In genomic region chr1:119653839-119654170, GRCh38 we compare ENCODE assay signal across 23 cellular contexts. TPM values are rescaled to one million over a fixed set of nuclear protein-coding genes. Genes with fewer than 3 reads are reported as not detected.
DNase-seq lines count a peak whose midpoint lies in the region; ATAC-seq and TF ChIP-seq lines count a peak whose summit lies in the region.
"Had no signal": no experiment of that assay in that cellular context is flagged by ENCODE, and none has a peak within 500 bp of the region (broad histone marks: within the 10 kb centered on the region; RNA-seq: fewer than 3 reads in every experiment).

No MANE protein-coding gene starts in this region.

- H3K9ac ChIP-seq in mesendoderm (ENCODE audit: low read length) = no peak overlapping the region

- peak overlapping the region in 1 of 2 donors; percentile 45 for H3K27ac ChIP-seq in right atrium auricular region
- no peak overlapping the region for H3K27ac ChIP-seq in mesendoderm (ENCODE audit: low read depth, low read length)

- H3K56ac ChIP-seq in mesendoderm (ENCODE audit: low read length) = no peak overlapping the region

- no peaks in the 10 kb centered on the region for H3K27me3 ChIP-seq in right atrium auricular region
- no peaks in the 10 kb centered on the region for H3K27me3 ChIP-seq in mesendoderm (ENCODE audit: insufficient read depth, low read length, poor library complexity)
- H3K27me3 ChIP-seq: adrenal gland had no signal

- peak; percentile 30 for ATAC-seq in Right ventricle myocardium superior (ENCODE audit: poor library complexity)
- ATAC-seq in natural killer cell treated with Interleukin-12 subunit alpha and Interleukin-12 subunit beta and Interleukin-15 and Interleukin-18, amount 100 ng/mL, for 72 hours = no peak
- ATAC-seq in GM21619 (IDR thresholded peaks at IDR 0.05; ENCODE audit: unreplicated experiment) = no peak
- ATAC-seq: effector memory CD8-positive, alpha-beta T cell had no signal

- H3K23ac ChIP-seq in mesendoderm (ENCODE audit: low read length) = no peak overlapping the region

- no peak overlapping the region for H4K5ac ChIP-seq in mesendoderm (ENCODE audit: low read length)

- no peaks in the 10 kb centered on the region for H3K9me3 Mint-ChIP-seq in nephron
- no peaks in the 10 kb centered on the region for H3K9me3 Mint-ChIP-seq in natural killer cell treated with Interleukin-12 subunit alpha and Interleukin-12 subunit beta and Interleukin-15 and Interleukin-18, amount 100 ng/mL, for 72 hours
- H3K9me3 Mint-ChIP-seq: central memory CD8-positive, alpha-beta T cell; effector memory CD8-positive, alpha-beta T cell; neural crest cell had no signal

- peaks cover 20% of the 10 kb centered on the region for H3K4me1 Mint-ChIP-seq in nephron
- no peaks in the 10 kb centered on the region for H3K4me1 Mint-ChIP-seq in natural killer cell treated with Interleukin-12 subunit alpha and Interleukin-12 subunit beta and Interleukin-15 and Interleukin-18, amount 100 ng/mL, for 72 hours (ENCODE audit: low read depth in 2 of 2)
- H3K4me1 Mint-ChIP-seq: central memory CD8-positive, alpha-beta T cell had no signal

- no peak overlapping the region for H3K4me3 ChIP-seq in right atrium auricular region
- H3K4me3 ChIP-seq in fibroblast of mammary gland (ENCODE audit: control insufficient read depth, low read depth, low read length) = no peak overlapping the region
- H3K4me3 ChIP-seq in mesendoderm (ENCODE audit: low read length) = no peak overlapping the region
- H3K4me3 ChIP-seq: adrenal gland, MG63 had no signal

- no peaks in the 10 kb centered on the region for H3K36me3 Mint-ChIP-seq in nephron (ENCODE audit: low read depth)
- no peaks in the 10 kb centered on the region for H3K36me3 Mint-ChIP-seq in natural killer cell treated with Interleukin-12 subunit alpha and Interleukin-12 subunit beta and Interleukin-15 and Interleukin-18, amount 100 ng/mL, for 72 hours

- H4K8ac ChIP-seq in mesendoderm (ENCODE audit: low read depth, low read length) = no peak overlapping the region

- no peak overlapping the region for H2BK120ac ChIP-seq in mesendoderm (ENCODE audit: low read depth, low read length)

- no peaks in the 10 kb centered on the region for H3K79me1 ChIP-seq in mesendoderm (ENCODE audit: low read length)

- H3K79me2 ChIP-seq in mesendoderm (ENCODE audit: control insufficient read depth, insufficient read depth, low read length) = no peaks in the 10 kb centered on the region

- DNase-seq in Right ventricle myocardium superior (no peak), right atrium auricular region (ENCODE audit: low spot score) (no peak), fibroblast of mammary gland (ENCODE audit: low read depth) (peak; percentile 57), mesendoderm (no peak), SKM-1 (lab: John Stamatoyannopoulos, UW; ENCODE audit: unreplicated experiment) (no peak)
- DNase-seq in natural killer cell treated with Interleukin-12 subunit alpha and Interleukin-12 subunit beta and Interleukin-15 and Interleukin-18, amount 100 ng/mL, for 72 hours (ENCODE audit: low spot score) = no peak
- DNase-seq: 8988T; activated CD4-positive, alpha-beta T cell treated with anti-CD3 and anti-CD28 coated beads, Interleukin-2, amount 50 U/mL, for 1 hour; activated effector memory CD4-positive, alpha-beta T cell treated with anti-CD3 and anti-CD28 coated beads, Interleukin-2, amount 50 U/mL, for 16 hours; adrenal gland; effector memory CD8-positive, alpha-beta T cell; MG63; NCI-H1436 treated with DMSO at 0.1 percent for 48 hours; NCI-H748 treated with DMSO at 0.1 percent for 48 hours; OCI-M1; SHP77 treated with DMSO at 0.1 percent for 48 hours; stimulated activated CD4-positive, alpha-beta T cell treated with anti-CD3 and anti-CD28 coated beads, Interleukin-15, amount 100 ng/mL, for 24 hours; T-helper 1 cell had no signal

- no peaks in the 10 kb centered on the region for H3K27me3 Mint-ChIP-seq in nephron (ENCODE audit: low read depth)
- peaks cover 34 to 38% of the 10 kb centered on the region in 2 donors for H3K27me3 Mint-ChIP-seq in natural killer cell treated with Interleukin-12 subunit alpha and Interleukin-12 subunit beta and Interleukin-15 and Interleukin-18, amount 100 ng/mL, for 72 hours

- TF ChIP-seq CTCF in right atrium auricular region (IDR thresholded peaks at IDR 0.05) (no peak), fibroblast of mammary gland (conservative IDR thresholded peaks at IDR 0.05; ENCODE audit: control insufficient read depth, insufficient read depth, low read depth, low read length) (no peak), nephron (IDR thresholded peaks at IDR 0.05; ENCODE audit: unreplicated experiment in 3 of 3) (no peak)

- H3K27ac Mint-ChIP-seq in nephron = peak overlapping the region in 2 of 3 experiments; percentile 73 to 90
- H3K27ac Mint-ChIP-seq in natural killer cell treated with Interleukin-12 subunit alpha and Interleukin-12 subunit beta and Interleukin-15 and Interleukin-18, amount 100 ng/mL, for 72 hours = no peak overlapping the region
- H3K27ac Mint-ChIP-seq: CD14-positive monocyte; effector memory CD8-positive, alpha-beta T cell had no signal

- intact Hi-C loops in Right ventricle myocardium superior (cut with DNase I) = no loop called here

- no CpG with 5 or more reads among the region's 3 CpGs for WGBS in mesendoderm (ENCODE audit: extremely low coverage, insufficient coverage, low lambda C conversion rate)

- no peak overlapping the region for H2AK5ac ChIP-seq in mesendoderm (ENCODE audit: low read length)

- H3K4me2 ChIP-seq in mesendoderm (ENCODE audit: low read length) = no peak overlapping the region

- no peak overlapping the region for H3K18ac ChIP-seq in mesendoderm (ENCODE audit: low read length)

- H2BK15ac ChIP-seq in mesendoderm (replicated peaks; ENCODE audit: low read depth) = no peak overlapping the region

- H2BK5ac ChIP-seq in mesendoderm (ENCODE audit: low read length) = no peak overlapping the region

- no peaks in the 10 kb centered on the region for H3K9me3 ChIP-seq in right atrium auricular region
- H3K9me3 ChIP-seq: adrenal gland, MG63 had no signal

- H3K4me3 Mint-ChIP-seq in nephron = peak overlapping the region in 1 of 3 experiments; percentile 9
- no peak overlapping the region for H3K4me3 Mint-ChIP-seq in natural killer cell treated with Interleukin-12 subunit alpha and Interleukin-12 subunit beta and Interleukin-15 and Interleukin-18, amount 100 ng/mL, for 72 hours
- H3K4me3 Mint-ChIP-seq: central memory CD8-positive, alpha-beta T cell; effector memory CD8-positive, alpha-beta T cell; neural crest cell had no signal

- H3K36me3 ChIP-seq in right atrium auricular region (no peaks in the 10 kb centered on the region), mesendoderm (ENCODE audit: control insufficient read depth, insufficient read depth, low read length) (no peaks in the 10 kb centered on the region)
- H3K36me3 ChIP-seq: adrenal gland, MG63 had no signal

- H3K4me1 ChIP-seq in right atrium auricular region = peaks cover 0 to 8% of the 10 kb centered on the region in 2 donors
- peaks cover 6% of the 10 kb centered on the region for H3K4me1 ChIP-seq in mesendoderm (ENCODE audit: control insufficient read depth, low read depth, low read length)

- no peak overlapping the region for H3K4ac ChIP-seq in mesendoderm (ENCODE audit: low read depth, low read length)

RNA-seq across cellular contexts. Expression of gene ZNF697, which starts 5.7 kb away (rescaled TPM):
- total RNA-seq in Right ventricle myocardium superior (9.2 TPM), right atrium auricular region (10 to 100 TPM in 1 of 2 donors, 1 to 10 TPM in 1; 9.5 to 14.8 TPM)
- polyA plus RNA-seq in mesendoderm (2013, experiment 1 of 2) = 18.1 TPM
- polyA plus RNA-seq in mesendoderm (2013, experiment 2 of 2) = 18.1 TPM
- under 1 TPM; 0.14 to 0.17 TPM for total RNA-seq in natural killer cell treated with Interleukin-12 subunit alpha and Interleukin-12 subunit beta and Interleukin-15 and Interleukin-18, amount 100 ng/mL, for 72 hours

RNA-seq across cellular contexts. Expression of gene PHGDH, which starts 57.9 kb away (rescaled TPM):
- total RNA-seq in Right ventricle myocardium superior (10.5 TPM), right atrium auricular region (10 to 100 TPM; 23.5 to 29.4 TPM)
- 198 TPM for polyA plus RNA-seq in mesendoderm (2013, experiment 1 of 2)
- polyA plus RNA-seq in mesendoderm (2013, experiment 2 of 2) = 198 TPM
- 10 to 100 TPM; 37.6 to 42.1 TPM for total RNA-seq in natural killer cell treated with Interleukin-12 subunit alpha and Interleukin-12 subunit beta and Interleukin-15 and Interleukin-18, amount 100 ng/mL, for 72 hours

Comparison
In these comparisons a context has a peak if more than half of its experiments do, and no peak if none do; other contexts are left out.
1. H3K27ac Mint-ChIP-seq: peak in nephron (2 of 3); none in natural killer cell treated with Interleukin-12 subunit alpha and Interleukin-12 subunit beta and Interleukin-15 and Interleukin-18, amount 100 ng/mL, for 72 hours (0 of 2).